In genomic region chr4:68416591-68416990, GRCh38 we compare ENCODE assay signal across 22 cellular contexts. TPM values are rescaled to one million over a fixed set of nuclear protein-coding genes. Genes with fewer than 3 reads are reported as not detected.
DNase-seq lines count a peak whose midpoint lies in the region; ATAC-seq, FAIRE-seq and TF ChIP-seq lines count a peak whose summit lies in the region.
"Had no signal": no experiment of that assay in that cellular context is flagged by ENCODE, and none has a peak within 500 bp of the region (broad histone marks: within the 10 kb centered on the region; RNA-seq: fewer than 3 reads in every experiment).

No MANE protein-coding gene starts in this region.

- no peak for TF ChIP-seq POLR2A in Peyer's patch (IDR thresholded peaks at IDR 0.05)

- H3K9ac ChIP-seq in keratinocyte (ENCODE audit: control insufficient read depth, extremely low read depth, insufficient read depth, low read length), result no peak overlapping the region
- H3K9ac ChIP-seq: BLaER1 had no signal

- H3K79me2 ChIP-seq in keratinocyte (ENCODE audit: control insufficient read depth, insufficient read depth, low read length), result no peaks in the 10 kb centered on the region

- no peaks in the 10 kb centered on the region for H4K20me1 ChIP-seq in keratinocyte (ENCODE audit: control insufficient read depth, extremely low read depth, insufficient read depth, low read length)
- H4K20me1 ChIP-seq: BLaER1 had no signal

- FAIRE-seq in bronchial epithelial cell (lab: Jason Lieb, UNC) (no peak), keratinocyte (lab: Jason Lieb, UNC) (peak; percentile 78)
- FAIRE-seq: D721Med had no signal

- H3K4me3 ChIP-seq in bronchial epithelial cell (ENCODE audit: low read depth, low read length), result no peak overlapping the region
- no peak overlapping the region for H3K4me3 ChIP-seq in keratinocyte (ENCODE audit: control insufficient read depth in 2 of 3, extremely low read depth in 1 of 3, insufficient read depth in 2 of 3, low read depth in 1 of 3, low read length in 3 of 3)
- no peak overlapping the region for H3K4me3 ChIP-seq in Peyer's patch
- H3K4me3 ChIP-seq: BLaER1 had no signal

- no peaks in the 10 kb centered on the region for H3K9me1 ChIP-seq in keratinocyte (ENCODE audit: control insufficient read depth, extremely low read depth, insufficient read depth, low read length)

- no peak for ATAC-seq in GM21619 (IDR thresholded peaks at IDR 0.05; ENCODE audit: unreplicated experiment)

- peak; percentile 12 for DNase-seq in AG08396 (ENCODE audit: low spot score)
- DNase-seq in LHCN-M2 (ENCODE audit: low read depth), result peak; percentile 60
- peak; percentile 81 for DNase-seq in bronchial epithelial cell (ENCODE audit: low read depth)
- peak; percentile 36 for DNase-seq in keratinocyte (ENCODE audit: low read depth, low spot score)
- DNase-seq in Peyer's patch, result no peak
- no peak for DNase-seq in hippocampal formation (lab: John Stamatoyannopoulos, UW)
- DNase-seq in NCI-H128 (lab: John Stamatoyannopoulos, UW; ENCODE audit: unreplicated experiment), result no peak
- DNase-seq: 8988T; CD8-positive, alpha-beta memory T cell; DMS79; HFFc6; Karpas-422; NCI-H1105 treated with DMSO at 0.1 percent for 48 hours; NCI-H187; NCI-H2171; NCI-H446 treated with DMSO at 0.1 percent for 48 hours; NK-92 treated with Interleukin-12 subunit alpha and Interleukin-12 subunit beta, amount 100 ng/mL, for 24 hours had no signal

- H3K9me3 ChIP-seq in keratinocyte (ENCODE audit: control insufficient read depth, low read depth, low read length) (no peaks in the 10 kb centered on the region), Peyer's patch (peaks cover 0 to 5% (median 0%) of the 10 kb centered on the region in 4 donors)

- no peak overlapping the region for H3K4me2 ChIP-seq in keratinocyte (ENCODE audit: control insufficient read depth, extremely low read depth, insufficient read depth, low read depth, low read length)
- H3K4me2 ChIP-seq: BLaER1 had no signal

- TF ChIP-seq CTCF in bronchial epithelial cell (IDR thresholded peaks at IDR 0.05; ENCODE audit: insufficient read depth, low read length, severe bottlenecking) (no peak), keratinocyte (optimal IDR thresholded peaks at IDR 0.05 in 1 of 3, IDR thresholded peaks at IDR 0.05 in 1 of 3, conservative IDR thresholded peaks at IDR 0.05 in 1 of 3; ENCODE audit: extremely low read depth in 1 of 3, insufficient read depth in 2 of 3, low read length in 3 of 3) (no peak), Peyer's patch (IDR thresholded peaks at IDR 0.05) (no peak)

- dilution Hi-C loops in keratinocyte (cut with MboI; ENCODE audit: extremely low pct_ligation_motif_present, low sequenced_read_pairs), result no loop called here

- H3K36me3 ChIP-seq in bronchial epithelial cell (ENCODE audit: control insufficient read depth, insufficient read depth, low read length) (no peaks in the 10 kb centered on the region), keratinocyte (ENCODE audit: control insufficient read depth in 2 of 2, extremely low read depth in 1 of 2, insufficient read depth in 2 of 2, low read length in 2 of 2) (no peaks in the 10 kb centered on the region), Peyer's patch (no peaks in the 10 kb centered on the region)
- H3K36me3 ChIP-seq: BLaER1 had no signal

- H3K27ac ChIP-seq in keratinocyte (ENCODE audit: control insufficient read depth, insufficient read depth, low read length), result no peak overlapping the region
- H3K27ac ChIP-seq in Peyer's patch, result no peak overlapping the region
- H3K27ac ChIP-seq: BLaER1 had no signal

- no peak overlapping the region for H2AFZ ChIP-seq in keratinocyte (ENCODE audit: control insufficient read depth, low read length)

- peaks cover 3% of the 10 kb centered on the region for H3K4me1 ChIP-seq in keratinocyte (ENCODE audit: control insufficient read depth, extremely low read depth, insufficient read depth, low read length)
- H3K4me1 ChIP-seq in Peyer's patch, result no peaks in the 10 kb centered on the region
- H3K4me1 ChIP-seq: BLaER1 had no signal

- H3K27me3 ChIP-seq in bronchial epithelial cell (ENCODE audit: control insufficient read depth, insufficient read depth, low read length) (no peaks in the 10 kb centered on the region), keratinocyte (ENCODE audit: control insufficient read depth, extremely low read depth, insufficient read depth, low read length) (no peaks in the 10 kb centered on the region), Peyer's patch (no peaks in the 10 kb centered on the region)
- H3K27me3 ChIP-seq: BLaER1 had no signal

RNA-seq across cellular contexts. Expression of gene TMPRSS11E, which starts 30.7 kb away (rescaled TPM):
- total RNA-seq in LHCN-M2 (2014; rRNA removed) (0.40 TPM in 1 of 2 replicates, not detected in the other), bronchial epithelial cell (9.2 and 45.2 TPM in 2 replicates), Peyer's patch (not detected)
- 0.02 TPM for polyA plus RNA-seq in LHCN-M2 (2012)
- 1.6 to 2.3 TPM (median 2.0 TPM) in 3 replicates for polyA plus RNA-seq in keratinocyte
- polyA plus RNA-seq in keratinocyte (2011; ENCODE audit: low read depth), result 5.6 TPM
- polyA plus RNA-seq in keratinocyte (2011; cell fraction: cytosol; rRNA removed), result 0.49 and 2.1 TPM in 2 replicates
- polyA plus RNA-seq in keratinocyte (2011; cell fraction: nucleus; rRNA removed), result 3.6 and 7.6 TPM in 2 replicates
- 1.3 and 3.4 TPM in 2 replicates for polyA plus RNA-seq in keratinocyte (2012; ENCODE audit: low replicate concordance)
- polyA minus RNA-seq in keratinocyte, result 1.1 to 1.6 TPM in 2 of 3 replicates, not detected in the other
- 0.96 TPM for polyA minus RNA-seq in keratinocyte (2011; cell fraction: cytosol; rRNA and poly(A)+ RNA removed)
- polyA minus RNA-seq in keratinocyte (2011; cell fraction: nucleus; rRNA and poly(A)+ RNA removed), result 4.2 and 4.5 TPM in 2 replicates
- total RNA-seq: G401, H4, HFFc6 had no signal
- polyA plus RNA-seq: CD8-positive, alpha-beta memory T cell had no signal

Comparison
In these comparisons a context has a peak if more than half of its experiments do, and no peak if none do; other contexts are left out.
1. DNase-seq: peak in AG08396 (single experiment), LHCN-M2 (single experiment), bronchial epithelial cell (single experiment) and keratinocyte (single experiment); none in Peyer's patch (0 of 3), hippocampal formation (0 of 2) and NCI-H128 (single experiment).